1 cellular context compared by ENCODE assay signal in genomic region chr14:24190416-24190815, GRCh38.
TF ChIP-seq lines count a peak whose summit lies in the region.

No MANE protein-coding gene starts in this region.

TF ChIP-seq in IMR-90, 13 proteins besides CTCF, POLR2A, EP300 and RAD21:
- TF ChIP-seq, protein P1, sequence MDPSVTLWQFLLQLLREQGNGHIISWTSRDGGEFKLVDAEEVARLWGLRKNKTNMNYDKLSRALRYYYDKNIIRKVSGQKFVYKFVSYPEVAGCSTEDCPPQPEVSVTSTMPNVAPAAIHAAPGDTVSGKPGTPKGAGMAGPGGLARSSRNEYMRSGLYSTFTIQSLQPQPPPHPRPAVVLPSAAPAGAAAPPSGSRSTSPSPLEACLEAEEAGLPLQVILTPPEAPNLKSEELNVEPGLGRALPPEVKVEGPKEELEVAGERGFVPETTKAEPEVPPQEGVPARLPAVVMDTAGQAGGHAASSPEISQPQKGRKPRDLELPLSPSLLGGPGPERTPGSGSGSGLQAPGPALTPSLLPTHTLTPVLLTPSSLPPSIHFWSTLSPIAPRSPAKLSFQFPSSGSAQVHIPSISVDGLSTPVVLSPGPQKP (IDR thresholded peaks at IDR 0.05; ENCODE audit: borderline replicate concordance, low read depth, low read length): no peak
- TF ChIP-seq RCOR1 (IDR thresholded peaks at IDR 0.05; ENCODE audit: insufficient replicate concordance, low read length): no peak
